14 cellular contexts compared by ENCODE assay signal in the genomic region with DNA sequence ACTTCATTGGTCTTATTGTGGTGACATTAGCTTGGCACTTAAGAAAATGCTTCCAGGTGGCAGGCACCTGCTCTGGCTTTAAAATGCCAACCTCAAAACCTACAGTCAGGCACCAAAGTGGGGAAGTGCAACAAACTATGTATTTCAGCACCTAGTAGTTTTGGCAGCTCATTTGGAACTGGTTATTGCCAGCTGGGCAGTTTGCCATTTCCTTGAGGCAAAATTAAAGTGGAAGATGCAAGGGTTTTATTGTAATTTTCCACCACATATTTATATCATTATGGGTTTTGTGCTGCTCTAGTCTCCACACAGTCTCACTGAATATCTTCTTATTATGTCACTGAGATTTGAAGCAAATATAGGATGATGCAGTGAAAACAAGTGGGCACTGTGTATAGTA.
DNase-seq lines count a peak whose midpoint lies in the region; ATAC-seq and TF ChIP-seq lines count a peak whose summit lies in the region.
"Had no signal": no experiment of that assay in that cellular context is flagged by ENCODE, and none has a peak within 500 bp of the region (broad histone marks: within the 10 kb centered on the region; RNA-seq: fewer than 3 reads in every experiment).

No MANE protein-coding gene starts in this region.

- H3K4me3 ChIP-seq in fibroblast of pulmonary artery (replicated peaks; ENCODE audit: low read depth, low read length) (no peak overlapping the region), neuronal stem cell (ENCODE audit: low read length in 2 of 2) (no peak overlapping the region), tibial artery (no peak overlapping the region)
- H3K4me3 ChIP-seq: coronary artery, suprapubic skin had no signal

- no peaks in the 10 kb centered on the region for H3K9me3 ChIP-seq in neuronal stem cell (replicated peaks in 1 of 2; ENCODE audit: control insufficient read depth in 2 of 2, insufficient read depth in 1 of 2, low read depth in 1 of 2, low read length in 2 of 2)
- H3K9me3 ChIP-seq in tibial artery = no peaks in the 10 kb centered on the region
- H3K9me3 ChIP-seq: suprapubic skin had no signal

- no peak overlapping the region for H3K27ac ChIP-seq in neuronal stem cell (replicated peaks; ENCODE audit: low read length)
- H3K27ac ChIP-seq in tibial artery = no peak overlapping the region
- H3K27ac ChIP-seq: coronary artery, suprapubic skin had no signal

- no peak overlapping the region for H3K23ac ChIP-seq in neuronal stem cell (ENCODE audit: low read depth, low read length, poor library complexity)

- H3K4me1 ChIP-seq in neuronal stem cell (ENCODE audit: control insufficient read depth in 2 of 2, insufficient read depth in 1 of 2, low read depth in 1 of 2, low read length in 2 of 2) (no peaks in the 10 kb centered on the region), tibial artery (peaks cover 0 to 37% (median 10%) of the 10 kb centered on the region in 4 donors)

- H3K4me2 ChIP-seq in neuronal stem cell (ENCODE audit: insufficient read depth, low read length, poor library complexity, severe bottlenecking) = no peak overlapping the region

- TF ChIP-seq CTCF in fibroblast of pulmonary artery (IDR thresholded peaks at IDR 0.05; ENCODE audit: low read length, missing control alignments) (no peak), tibial artery (IDR thresholded peaks at IDR 0.05) (no peak)

- H2AFZ ChIP-seq in neuronal stem cell (ENCODE audit: low read length) = no peak overlapping the region

- H4K91ac ChIP-seq in neuronal stem cell (ENCODE audit: low read depth, low read length, poor library complexity) = no peak overlapping the region

- H3K36me3 ChIP-seq in neuronal stem cell (replicated peaks in 1 of 2; ENCODE audit: control insufficient read depth in 2 of 2, insufficient read depth in 2 of 2, low read length in 2 of 2) = no peaks in the 10 kb centered on the region
- H3K36me3 ChIP-seq in tibial artery = no peaks in the 10 kb centered on the region
- H3K36me3 ChIP-seq: suprapubic skin had no signal

- H4K8ac ChIP-seq in neuronal stem cell (ENCODE audit: low read depth, low read length) = no peak overlapping the region

- no peaks in the 10 kb centered on the region for H3K79me1 ChIP-seq in neuronal stem cell (ENCODE audit: low read depth, low read length)

- H2BK12ac ChIP-seq in neuronal stem cell (ENCODE audit: low read length) = no peak overlapping the region

- ATAC-seq in HG03432 (IDR thresholded peaks at IDR 0.05; ENCODE audit: unreplicated experiment) = no peak
- ATAC-seq: natural killer cell treated with Interleukin-12 subunit alpha and Interleukin-12 subunit beta and Interleukin-15 and Interleukin-18, amount 100 ng/mL, for 72 hours had no signal

- peak; percentile 97 for DNase-seq in DMS79 (lab: John Stamatoyannopoulos, UW)
- peak; percentile 81 for DNase-seq in NCI-H1092 (lab: John Stamatoyannopoulos, UW)
- DNase-seq in RPMI7951 (ENCODE audit: low read depth) = peak; percentile 66
- DNase-seq in fibroblast of pulmonary artery (ENCODE audit: low read depth) = peak; percentile 39
- no peak for DNase-seq in activated naive CD4-positive, alpha-beta T cell (lab: John Stamatoyannopoulos, UW)
- DNase-seq in neuronal stem cell (ENCODE audit: low spot score) = no peak
- no peak for DNase-seq in tibial artery
- DNase-seq: activated CD8-positive, alpha-beta memory T cell treated with anti-CD3 and anti-CD28 coated beads for 24 hours; NCI-H1930; SHP77 treated with DMSO at 0.1 percent for 48 hours had no signal

- no peak overlapping the region for H3K4ac ChIP-seq in neuronal stem cell (ENCODE audit: low read length)

- H3K14ac ChIP-seq in neuronal stem cell (ENCODE audit: low read length) = no peak overlapping the region

- H2BK5ac ChIP-seq in neuronal stem cell (ENCODE audit: low read length) = no peak overlapping the region

- H2AK5ac ChIP-seq in neuronal stem cell (ENCODE audit: low read depth, low read length) = no peak overlapping the region

- no peak overlapping the region for H3K9ac ChIP-seq in neuronal stem cell (ENCODE audit: low read depth, low read length, poor library complexity)

- no peak overlapping the region for H2BK15ac ChIP-seq in neuronal stem cell (ENCODE audit: low read length)

- no peak overlapping the region for H2BK120ac ChIP-seq in neuronal stem cell (ENCODE audit: low read depth, low read length)

- H3K18ac ChIP-seq in neuronal stem cell (ENCODE audit: low read length) = no peak overlapping the region

- no peaks in the 10 kb centered on the region for H3K27me3 ChIP-seq in neuronal stem cell (ENCODE audit: control insufficient read depth in 3 of 3, insufficient read depth in 3 of 3, low read depth in 1 of 3, low read length in 3 of 3)
- no peaks in the 10 kb centered on the region for H3K27me3 ChIP-seq in tibial artery
- H3K27me3 ChIP-seq: suprapubic skin had no signal

- intact Hi-C loops in tibial artery (cut with DNase I; ENCODE audit: low total_unique reads) = no loop called here

Comparison
In these comparisons a context has a peak if more than half of its experiments do, and no peak if none do; other contexts are left out.
1. DNase-seq: peak in DMS79 (single experiment), NCI-H1092 (single experiment), RPMI7951 (single experiment) and fibroblast of pulmonary artery (single experiment); none in activated naive CD4-positive, alpha-beta T cell (0 of 4), neuronal stem cell (single experiment) and tibial artery (0 of 2).